Comparison of ENCODE assay signal across 14 cellular contexts in genomic region chrX:96764864-96765263, GRCh38.
DNase-seq lines count a peak whose midpoint lies in the region; ATAC-seq, FAIRE-seq and TF ChIP-seq lines count a peak whose summit lies in the region.
"Had no signal": no experiment of that assay in that cellular context is flagged by ENCODE, and none has a peak within 500 bp of the region (broad histone marks: within the 10 kb centered on the region; RNA-seq: fewer than 3 reads in every experiment).

No MANE protein-coding gene starts in this region.

- H3K4me3 ChIP-seq in DND-41 (ENCODE audit: low read depth in 1 of 2, low read length in 2 of 2) = no peak overlapping the region
- H3K4me3 ChIP-seq in WERI-Rb-1 (ENCODE audit: low read depth, low read length) = no peak overlapping the region
- H3K4me3 ChIP-seq: cardiac muscle cell had no signal

- DNase-seq in DND-41 (no peak), WERI-Rb-1 (no peak), frontal cortex (ENCODE audit: low spot score in 2 of 2) (no peak), NCI-H2107 treated with DMSO at 0.1 percent for 48 hours (lab: John Stamatoyannopoulos, UW; ENCODE audit: unreplicated experiment) (no peak), GOT3 (lab: John Stamatoyannopoulos, UW) (no peak)
- DNase-seq: COR-L47; NCI-H1436; stimulated activated CD4-positive, alpha-beta T cell treated with anti-CD3 and anti-CD28 coated beads, Interleukin-1b, Interleukin-23, amount 100 ng/mL, for 48 hours; T-helper 9 cell had no signal

- no peaks in the 10 kb centered on the region for H3K36me3 ChIP-seq in DND-41 (ENCODE audit: insufficient read depth, low read length)
- no peaks in the 10 kb centered on the region for H3K36me3 ChIP-seq in WERI-Rb-1
- H3K36me3 ChIP-seq: cardiac muscle cell had no signal

- no peaks in the 10 kb centered on the region for H3K9me3 ChIP-seq in DND-41 (ENCODE audit: insufficient read depth, low read length, severe bottlenecking)
- no peaks in the 10 kb centered on the region for H3K9me3 ChIP-seq in WERI-Rb-1 (ENCODE audit: severe bottlenecking)

- no peaks in the 10 kb centered on the region for H3K79me2 ChIP-seq in DND-41 (ENCODE audit: insufficient read depth, low read length)

- H3K4me2 ChIP-seq in DND-41 (ENCODE audit: insufficient read depth, low read length) = no peak overlapping the region

- H4K20me1 ChIP-seq in DND-41 (ENCODE audit: insufficient read depth, low read length) = no peaks in the 10 kb centered on the region

- ATAC-seq in DND-41 (ENCODE audit: insufficient read depth, low read depth) (peak; percentile 47; the same call in 2 of the 3 replicates), GM19351 (IDR thresholded peaks at IDR 0.05; ENCODE audit: unreplicated experiment) (peak; percentile 77), HG02642 (IDR thresholded peaks at IDR 0.05; ENCODE audit: poor library complexity, unreplicated experiment) (peak; percentile 79), HG03457 (IDR thresholded peaks at IDR 0.05; ENCODE audit: unreplicated experiment) (peak; percentile 61)
- ATAC-seq: activated naive CD4-positive, alpha-beta T cell treated with anti-CD3 and anti-CD28 coated beads, Interleukin-2, amount 50 U/mL, for 72 hours had no signal

- H3K27me3 ChIP-seq in DND-41 (ENCODE audit: insufficient read depth, low read length, poor library complexity) = no peaks in the 10 kb centered on the region
- H3K27me3 ChIP-seq in WERI-Rb-1 (ENCODE audit: insufficient read depth, low read depth, severe bottlenecking) = no peaks in the 10 kb centered on the region
- H3K27me3 ChIP-seq: cardiac muscle cell had no signal

- no peak for FAIRE-seq in frontal cortex (lab: Jason Lieb, UNC)

- H3K27ac ChIP-seq in DND-41 (ENCODE audit: low read length) = no peak overlapping the region
- H3K27ac ChIP-seq in WERI-Rb-1 = no peak overlapping the region
- H3K27ac ChIP-seq: cardiac muscle cell had no signal

- TF ChIP-seq CTCF in DND-41 (IDR thresholded peaks at IDR 0.05; ENCODE audit: borderline replicate concordance, extremely low read depth, low read length, poor library complexity, severe bottlenecking) (no peak), WERI-Rb-1 (IDR thresholded peaks at IDR 0.05; ENCODE audit: low read depth, low read length) (no peak)

- no peak overlapping the region for H2AFZ ChIP-seq in DND-41 (ENCODE audit: low read depth, low read length)

- no peaks in the 10 kb centered on the region for H3K4me1 ChIP-seq in DND-41 (ENCODE audit: insufficient read depth, low read length)

- H3K9ac ChIP-seq in DND-41 (ENCODE audit: low read depth, low read length) = no peak overlapping the region
